In the genomic region with DNA sequence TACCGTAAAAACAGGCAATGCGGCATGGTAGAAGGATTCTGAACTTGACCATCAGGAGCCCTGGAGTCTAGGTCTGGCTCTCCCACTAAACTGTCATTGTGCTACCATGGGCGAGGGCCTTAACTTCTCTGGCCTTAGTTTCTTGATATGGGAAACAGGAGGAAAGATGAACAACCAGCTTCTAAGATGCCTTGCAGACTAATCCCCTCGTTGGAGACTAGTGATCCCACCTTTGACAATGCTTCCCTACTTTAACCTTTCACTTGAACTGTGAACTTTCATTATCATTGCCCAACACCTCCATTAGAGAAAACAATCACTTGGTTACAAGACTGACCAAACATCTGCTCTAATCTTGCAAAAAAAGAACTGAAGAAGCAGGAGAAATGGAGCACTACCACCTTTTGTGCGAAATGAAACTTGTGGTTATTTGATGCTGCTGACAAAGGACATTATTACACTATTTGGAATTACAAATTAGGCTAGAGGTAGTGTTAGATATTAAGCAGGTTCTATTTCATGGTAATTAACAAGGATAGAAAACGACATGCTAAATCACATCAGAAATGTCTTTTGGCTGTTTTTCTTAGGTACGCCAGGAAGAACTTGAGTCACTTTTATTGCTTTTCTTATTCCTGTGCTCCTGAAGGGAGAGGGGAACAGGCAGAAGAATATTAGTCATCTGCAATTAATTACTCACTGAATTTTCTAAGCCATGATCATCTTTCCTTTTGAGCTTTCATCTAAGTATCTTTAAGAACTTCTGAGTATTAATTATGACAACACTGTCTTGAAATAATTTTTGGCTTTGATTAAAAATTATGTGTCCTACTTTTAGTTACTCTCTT, we compare ENCODE assay signal across 8 cellular contexts. TPM values are rescaled to one million over a fixed set of nuclear protein-coding genes. Genes with fewer than 3 reads are reported as not detected.
A peak's percentile ranks its signal among the peaks of the same experiment; 100 is the strongest.
DNase-seq lines count a peak whose midpoint lies in the region; ATAC-seq and TF ChIP-seq lines count a peak whose summit lies in the region.

No MANE protein-coding gene starts in this region.

- H3K9me3 ChIP-seq in prostate gland (no peaks in the 10 kb centered on the region), aorta (ENCODE audit: control insufficient read depth, low read length) (no peaks in the 10 kb centered on the region), Caco-2 (no peaks in the 10 kb centered on the region)

- H3K27ac Mint-ChIP-seq in chondrocyte (ENCODE audit: unreplicated experiment) (peak overlapping the region; percentile 80), Caco-2 (ENCODE audit: unreplicated experiment) (no peak overlapping the region)

- intact Hi-C loops in prostate gland (cut with DNase I) (no loop called here), aorta (cut with DNase I) (no loop called here), Caco-2 (cut with micrococcal nuclease; ENCODE audit: unreplicated experiment) (no loop called here)

- H3K4me1 Mint-ChIP-seq in chondrocyte (ENCODE audit: low read depth): peaks cover 58% of the 10 kb centered on the region
- H3K4me1 Mint-ChIP-seq in Caco-2 (ENCODE audit: low read depth, unreplicated experiment): peaks cover 7% of the 10 kb centered on the region

- no TSS peak for BruUV-seq in Caco-2 (replicated peaks; lab: Mats Ljungman, UMichigan)

- POLR2A ChIA-PET in Caco-2 (lab: Charles Lee): no interaction called here

- no peaks in the 10 kb centered on the region for H3K9me3 Mint-ChIP-seq in chondrocyte (ENCODE audit: low read depth)
- H3K9me3 Mint-ChIP-seq in Caco-2 (ENCODE audit: unreplicated experiment): no peaks in the 10 kb centered on the region

- H3K27me3 ChIP-seq in GM06990 (replicated peaks; ENCODE audit: control insufficient read depth, insufficient read depth, low read length) (no peaks in the 10 kb centered on the region), prostate gland (replicated peaks; ENCODE audit: insufficient read depth) (no peaks in the 10 kb centered on the region), aorta (ENCODE audit: control insufficient read depth in 1 of 2, insufficient read depth in 2 of 2, low read length in 1 of 2) (no peaks in the 10 kb centered on the region), Caco-2 (replicated peaks; ENCODE audit: control insufficient read depth, insufficient read depth, low read length) (no peaks in the 10 kb centered on the region)

- CTCF ChIA-PET in Caco-2 (lab: Charles Lee): no interaction called here

- WGBS in prostate gland: 67% methylated on average over 7 of the region's 7 CpGs
- WGBS in aorta, 2 donors: 84 to 85% methylated on average over 7 of the region's 7 CpGs

- H3K27ac ChIP-seq in prostate gland (peak overlapping the region; percentile 36 to 41), aorta (ENCODE audit: low read depth in 1 of 2, low read length in 2 of 2) (no peak overlapping the region)

- no peak for TF ChIP-seq POLR2A in prostate gland (IDR thresholded peaks at IDR 0.05)

- no peak for TF ChIP-seq CTCF in GM06990 (IDR thresholded peaks at IDR 0.05; ENCODE audit: insufficient read depth, low read length, poor library complexity, severe bottlenecking)
- TF ChIP-seq CTCF in chondrocyte (IDR thresholded peaks at IDR 0.05): no peak
- TF ChIP-seq CTCF in prostate gland (IDR thresholded peaks at IDR 0.05): no peak
- TF ChIP-seq CTCF in Caco-2 (IDR thresholded peaks at IDR 0.05; ENCODE audit: insufficient read depth in 1 of 2, low read depth in 1 of 2, low read length in 1 of 2, severe bottlenecking in 1 of 2, unreplicated experiment in 1 of 2): no peak

- H3K4me3 Mint-ChIP-seq in chondrocyte (ENCODE audit: unreplicated experiment) (no peak overlapping the region), Caco-2 (ENCODE audit: unreplicated experiment) (no peak overlapping the region)

- ATAC-seq in HG02870 (IDR thresholded peaks at IDR 0.05; ENCODE audit: unreplicated experiment) (no peak), aorta (ENCODE audit: low FRiP score) (no peak)

- H3K4me3 ChIP-seq in GM06990 (replicated peaks; ENCODE audit: low read depth, low read length) (no peak overlapping the region), prostate gland (no peak overlapping the region), aorta (ENCODE audit: low read length in 2 of 2) (no peak overlapping the region), Caco-2 (ENCODE audit: low read depth, low read length) (no peak overlapping the region)

- DNase-seq in GM06990 (ENCODE audit: extremely low read depth, insufficient read length) (peak; percentile 36), M059J (ENCODE audit: low read depth) (peak; percentile 87), chondrocyte (ENCODE audit: low spot score) (no peak), prostate gland (ENCODE audit: low spot score) (no peak), aorta (no peak), hippocampal formation (lab: John Stamatoyannopoulos, UW) (no peak), Caco-2 (no peak)

- H3K36me3 Mint-ChIP-seq in chondrocyte (ENCODE audit: low read depth) (no peaks in the 10 kb centered on the region), Caco-2 (ENCODE audit: insufficient read depth, unreplicated experiment) (no peaks in the 10 kb centered on the region)

- H3K27me3 Mint-ChIP-seq in chondrocyte (ENCODE audit: low read depth) (no peaks in the 10 kb centered on the region), Caco-2 (ENCODE audit: insufficient read depth, unreplicated experiment) (no peaks in the 10 kb centered on the region)

- H3K4me1 ChIP-seq in prostate gland (replicated peaks): no peaks in the 10 kb centered on the region
- peaks cover 2% of the 10 kb centered on the region in 2 donors for H3K4me1 ChIP-seq in aorta (ENCODE audit: control insufficient read depth in 1 of 2, insufficient read depth in 2 of 2, low read length in 2 of 2)
- no peaks in the 10 kb centered on the region for H3K4me1 ChIP-seq in Caco-2

- no peaks in the 10 kb centered on the region for H3K36me3 ChIP-seq in GM06990 (ENCODE audit: control insufficient read depth, insufficient read depth, low read length)
- no peaks in the 10 kb centered on the region for H3K36me3 ChIP-seq in prostate gland
- no peaks in the 10 kb centered on the region for H3K36me3 ChIP-seq in aorta (ENCODE audit: control insufficient read depth in 1 of 2, insufficient read depth in 2 of 2, low read length in 1 of 2)
- H3K36me3 ChIP-seq in Caco-2 (ENCODE audit: control insufficient read depth, insufficient read depth, low read length): no peaks in the 10 kb centered on the region

RNA-seq across cellular contexts. Expression of a gene that starts 39.1 kb away (rescaled TPM):
- 28.3 and 31.2 TPM in 2 replicates for total RNA-seq in M059J (2014; rRNA removed; shearing (Covaris generic))
- total RNA-seq in chondrocyte (8.0 to 14.0 TPM (median 10.3 TPM) in 3 replicates), prostate gland (10 to 100 TPM; 15.0 to 29.1 TPM), aorta (10 to 100 TPM; 16.3 to 24.4 TPM), Caco-2 (2022) (15.0 and 15.6 TPM in 2 replicates)
- 10 to 100 TPM in 1 of 2 donors, 1 to 10 TPM in 1; 8.0 to 15.0 TPM for polyA plus RNA-seq in aorta

Comparison
In these comparisons a context has a peak if more than half of its experiments do, and no peak if none do; other contexts are left out.
1. DNase-seq: peak in GM06990 (single experiment) and M059J (single experiment); none in chondrocyte (single experiment), prostate gland (single experiment), aorta (0 of 2), hippocampal formation (0 of 2) and Caco-2 (0 of 2).
2. H3K27ac ChIP-seq: peak in prostate gland (2 of 2); none in aorta (0 of 2).